In the genomic region with DNA sequence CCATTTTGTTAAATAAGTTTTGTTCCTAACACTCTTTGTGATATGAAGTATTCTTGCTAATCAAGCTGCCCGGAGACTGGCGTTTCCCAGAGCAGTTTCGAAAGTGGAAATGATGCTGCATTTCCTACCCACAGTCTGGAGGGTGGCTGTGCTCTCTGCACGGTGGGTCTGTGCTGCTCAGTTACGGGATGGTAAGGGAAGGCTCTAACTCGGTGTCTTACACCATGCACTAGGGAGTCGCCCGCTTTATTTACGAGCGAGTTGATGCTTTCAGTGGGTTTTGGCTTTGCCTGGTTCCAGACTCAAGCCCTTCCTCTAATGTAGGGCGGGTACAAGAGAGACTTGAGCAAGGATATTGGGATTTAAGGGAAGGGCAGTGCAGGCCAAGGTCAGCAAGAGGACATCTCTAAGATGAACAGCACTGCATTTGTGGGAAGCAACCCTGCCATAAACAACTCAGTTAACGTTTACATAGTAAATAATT, we compare ENCODE assay signal across 15 cellular contexts.
DNase-seq lines count a peak whose midpoint lies in the region; ATAC-seq and TF ChIP-seq lines count a peak whose summit lies in the region.
"Had no signal": no experiment of that assay in that cellular context is flagged by ENCODE, and none has a peak within 500 bp of the region (broad histone marks: within the 10 kb centered on the region; RNA-seq: fewer than 3 reads in every experiment).

No MANE protein-coding gene starts in this region.

- H3K9me3 Mint-ChIP-seq in H9 = no peaks in the 10 kb centered on the region
- H3K9me3 Mint-ChIP-seq: activated CD4-positive, alpha-beta T cell treated with anti-CD3 and anti-CD28 coated beads, Interleukin-2, amount 10 ng/mL, durations not matched to agents 24 days and 14 days had no signal

- no peaks in the 10 kb centered on the region for H3K9me2 ChIP-seq in SK-N-SH
- no peaks in the 10 kb centered on the region for H3K9me2 ChIP-seq in hepatocyte (replicated peaks; ENCODE audit: insufficient read depth)

- no peak overlapping the region for H4K5ac ChIP-seq in H9 (ENCODE audit: insufficient read length, low read depth, low read length)

- H3K4me3 ChIP-seq in SK-N-SH (ENCODE audit: low read depth in 2 of 2, low read length in 1 of 2) = no peak overlapping the region
- H3K4me3 ChIP-seq in hepatocyte = no peak overlapping the region
- no peak overlapping the region for H3K4me3 ChIP-seq in smooth muscle cell
- H3K4me3 ChIP-seq: right atrium auricular region, SK-N-MC had no signal

- no peaks in the 10 kb centered on the region for H3K27me3 Mint-ChIP-seq in H9 (ENCODE audit: low read depth)
- H3K27me3 Mint-ChIP-seq: activated CD4-positive, alpha-beta T cell treated with anti-CD3 and anti-CD28 coated beads, Interleukin-2, amount 10 ng/mL, durations not matched to agents 24 days and 14 days had no signal

- H3K4me2 ChIP-seq in H9 (ENCODE audit: insufficient read depth, insufficient read length, low read length) (no peak overlapping the region), SK-N-SH (peak overlapping the region; percentile 64), hepatocyte (no peak overlapping the region), smooth muscle cell (no peak overlapping the region)

- no peak for TF ChIP-seq EP300 in SK-N-SH (IDR thresholded peaks at IDR 0.05; ENCODE audit: borderline replicate concordance in 1 of 2, low read depth in 1 of 2, low read length in 1 of 2)

- H3T11ph ChIP-seq in H9 (ENCODE audit: low read length) = no peak overlapping the region

- no peak overlapping the region for H3K23ac ChIP-seq in H9 (ENCODE audit: insufficient read length, low read depth, low read length)

- H3K27ac ChIP-seq in H9 (ENCODE audit: insufficient read length, low read depth, low read length) = no peak overlapping the region
- H3K27ac ChIP-seq in SK-N-SH (ENCODE audit: low read depth in 2 of 2, low read length in 1 of 2) = peak overlapping the region; percentile 72 to 98
- H3K27ac ChIP-seq in hepatocyte = peak overlapping the region; percentile 74
- peak overlapping the region; percentile 85 for H3K27ac ChIP-seq in smooth muscle cell (ENCODE audit: low read depth)
- H3K27ac ChIP-seq: SK-N-MC had no signal

- H3K36me3 ChIP-seq in SK-N-SH (replicated peaks in 1 of 2; ENCODE audit: control insufficient read depth in 1 of 2, insufficient read depth in 2 of 2, low read length in 1 of 2) (peaks cover 0 to 16% of the 10 kb centered on the region in 2 experiments), hepatocyte (replicated peaks; ENCODE audit: insufficient read depth, low read depth) (no peaks in the 10 kb centered on the region), smooth muscle cell (ENCODE audit: low read depth) (no peaks in the 10 kb centered on the region)
- H3K36me3 ChIP-seq: right atrium auricular region had no signal

- H3F3A ChIP-seq in SK-N-SH (replicated peaks; ENCODE audit: insufficient read depth) (peaks cover 55% of the 10 kb centered on the region), smooth muscle cell (ENCODE audit: low read depth) (peaks cover 7% of the 10 kb centered on the region)

- TF ChIP-seq CTCF in H9 (conservative IDR thresholded peaks at IDR 0.05) = no peak
- no peak for TF ChIP-seq CTCF in SK-N-SH (IDR thresholded peaks at IDR 0.05)
- no peak for TF ChIP-seq CTCF in hepatocyte (IDR thresholded peaks at IDR 0.05; ENCODE audit: poor library complexity)
- TF ChIP-seq CTCF in smooth muscle cell (IDR thresholded peaks at IDR 0.05; ENCODE audit: borderline replicate concordance, insufficient read depth, poor library complexity, severe bottlenecking) = no peak

- peak overlapping the region in 2 of 3 experiments; percentile 79 to 92; a peak in 4 of 7 replicates for H3K27ac Mint-ChIP-seq in H9
- H3K27ac Mint-ChIP-seq: activated CD4-positive, alpha-beta T cell treated with anti-CD3 and anti-CD28 coated beads, Interleukin-2, amount 10 ng/mL, durations not matched to agents 24 days and 14 days had no signal

- H3K4me1 ChIP-seq in H9 (ENCODE audit: insufficient read depth, low read length) = no peaks in the 10 kb centered on the region
- H3K4me1 ChIP-seq in SK-N-SH (ENCODE audit: control insufficient read depth in 1 of 2, insufficient read depth in 2 of 2, low read depth in 1 of 2, low read length in 1 of 2) = peaks cover 23 to 45% of the 10 kb centered on the region in 2 experiments
- H3K4me1 ChIP-seq in hepatocyte (ENCODE audit: insufficient read depth) = peaks cover 21% of the 10 kb centered on the region
- peaks cover 6% of the 10 kb centered on the region for H3K4me1 ChIP-seq in smooth muscle cell (ENCODE audit: low read depth)

- no peaks in the 10 kb centered on the region for H3K27me3 ChIP-seq in H9 (ENCODE audit: insufficient read depth, low read length)
- H3K27me3 ChIP-seq in SK-N-SH (ENCODE audit: insufficient read depth) = no peaks in the 10 kb centered on the region
- no peaks in the 10 kb centered on the region for H3K27me3 ChIP-seq in hepatocyte
- H3K27me3 ChIP-seq in smooth muscle cell (ENCODE audit: low read depth) = no peaks in the 10 kb centered on the region
- H3K27me3 ChIP-seq: right atrium auricular region had no signal

- H4K20me1 ChIP-seq in H9 (ENCODE audit: control insufficient read depth, insufficient read depth, insufficient read length) (no peaks in the 10 kb centered on the region), SK-N-SH (ENCODE audit: insufficient read depth) (no peaks in the 10 kb centered on the region), hepatocyte (ENCODE audit: insufficient read depth, poor library complexity, severe bottlenecking) (no peaks in the 10 kb centered on the region), smooth muscle cell (ENCODE audit: low read depth) (no peaks in the 10 kb centered on the region)

- no peak overlapping the region for H2BK12ac ChIP-seq in H9 (ENCODE audit: insufficient read length, low read depth, low read length)

- H2BK15ac ChIP-seq in H9 (ENCODE audit: low read depth, low read length) = no peak overlapping the region

- CTCF ChIA-PET in SK-N-SH (lab: Yijun Ruan, JAX) = interaction anchor here (2.7 kb wide), 1 partner anchor 264 kb away, joined by 16 read pairs; no protein-coding TSS in a partner anchor

- no peak overlapping the region for H3K9ac ChIP-seq in H9 (ENCODE audit: extremely low read depth, insufficient read length, low read length)
- H3K9ac ChIP-seq in SK-N-SH = peak overlapping the region; percentile 61
- H3K9ac ChIP-seq in smooth muscle cell (ENCODE audit: low read depth) = no peak overlapping the region

- no peak overlapping the region for H4K8ac ChIP-seq in H9 (replicated peaks; ENCODE audit: insufficient read length, low read depth, low read length)

- H3K36me3 Mint-ChIP-seq in H9 (ENCODE audit: insufficient read depth in 1 of 3, low read depth in 3 of 3) = peaks cover 6 to 19% (median 8%) of the 10 kb centered on the region in 3 experiments; a peak in 6 of 7 replicates

- POLR2A ChIA-PET in SK-N-SH (lab: Yijun Ruan, JAX) = no interaction called here

- H3K4me1 Mint-ChIP-seq in H9 = peaks cover 2 to 7% of the 10 kb centered on the region in 2 experiments; a peak in 3 of 4 replicates
- H3K4me1 Mint-ChIP-seq: activated CD4-positive, alpha-beta T cell treated with anti-CD3 and anti-CD28 coated beads, Interleukin-2, amount 10 ng/mL, durations not matched to agents 24 days and 14 days had no signal

- H3K79me2 ChIP-seq in H9 (ENCODE audit: insufficient read depth, low read length) (no peaks in the 10 kb centered on the region), SK-N-SH (ENCODE audit: insufficient read depth) (peaks cover 26% of the 10 kb centered on the region; the same call in 1 of the 2 replicates), hepatocyte (no peaks in the 10 kb centered on the region), smooth muscle cell (ENCODE audit: low read depth) (no peaks in the 10 kb centered on the region)

- no peak overlapping the region for H2BK5ac ChIP-seq in H9 (ENCODE audit: insufficient read length, low read length)

- no peak overlapping the region for H3K4ac ChIP-seq in H9 (ENCODE audit: low read depth, low read length)

- no peak overlapping the region for H2AK5ac ChIP-seq in H9 (ENCODE audit: insufficient read length, low read length)

- H2BK120ac ChIP-seq in H9 (ENCODE audit: low read depth, low read length, poor library complexity, severe bottlenecking) = no peak overlapping the region

- no peak overlapping the region for H3K14ac ChIP-seq in H9 (ENCODE audit: insufficient read depth, low read length)

- TF ChIP-seq RAD21 in SK-N-SH (IDR thresholded peaks at IDR 0.05; ENCODE audit: low read length) = no peak

- H4K91ac ChIP-seq in H9 (ENCODE audit: insufficient read length, low read depth, low read length) = no peak overlapping the region

- no peaks in the 10 kb centered on the region for H3K79me1 ChIP-seq in H9 (ENCODE audit: insufficient read depth, low read depth, low read length, poor library complexity, severe bottlenecking)

- no peak overlapping the region for H3K18ac ChIP-seq in H9 (ENCODE audit: insufficient read length, low read depth, low read length)

- whole genome bisulfite sequencing in H9 (ENCODE audit: extremely low coverage, insufficient read length, low lambda C conversion rate) = no CpG with 5 or more reads among the region's 12 CpGs
- WGBS in SK-N-SH (ENCODE audit: low lambda C conversion rate) = 75% methylated on average over 12 of the region's 12 CpGs
- 73% methylated on average over 12 of the region's 12 CpGs for WGBS in hepatocyte (ENCODE audit: low lambda C conversion rate, missing lambda C conversion rate)
- 79% methylated on average over 12 of the region's 12 CpGs for WGBS in smooth muscle cell (ENCODE audit: low lambda C conversion rate)

- no peak overlapping the region for H2BK20ac ChIP-seq in H9 (ENCODE audit: low read depth, low read length, poor library complexity, severe bottlenecking)

- H3K9me3 ChIP-seq in H9 (ENCODE audit: control insufficient read depth, low read depth, low read length) (no peaks in the 10 kb centered on the region), SK-N-SH (no peaks in the 10 kb centered on the region), hepatocyte (ENCODE audit: low read depth) (no peaks in the 10 kb centered on the region), smooth muscle cell (replicated peaks; ENCODE audit: low read depth) (no peaks in the 10 kb centered on the region)
- H3K9me3 ChIP-seq: right atrium auricular region had no signal

- no peak overlapping the region for H3K56ac ChIP-seq in H9 (ENCODE audit: insufficient read length, low read depth, low read length)

- H2AFZ ChIP-seq in H9 (ENCODE audit: low read length) (no peak overlapping the region), SK-N-SH (ENCODE audit: low read depth) (no peak overlapping the region), hepatocyte (no peak overlapping the region), smooth muscle cell (ENCODE audit: low read depth) (no peak overlapping the region)

- DNase-seq in H9 = no peak
- DNase-seq in SK-N-SH = no peak
- no peak for DNase-seq in hepatocyte (ENCODE audit: low spot score)
- no peak for DNase-seq in smooth muscle cell (lab: John Stamatoyannopoulos, UW; ENCODE audit: unreplicated experiment)
- DNase-seq in activated CD4-positive, alpha-beta T cell treated with anti-CD3 and anti-CD28 coated beads, Interleukin-2, amount 50 U/mL, for 4 hours = no peak
- DNase-seq in activated CD4-positive, alpha-beta T cell treated with anti-CD3 and anti-CD28 coated beads for 4 hours = no peak
- no peak for DNase-seq in SHP77 treated with DMSO at 0.1 percent for 48 hours (lab: John Stamatoyannopoulos, UW)
- DNase-seq: activated CD4-positive, alpha-beta T cell treated with anti-CD3 and anti-CD28 coated beads, Interleukin-2, amount 10 ng/mL, durations not matched to agents 24 days and 14 days; activated naive CD4-positive, alpha-beta T cell treated with Interleukin-2 at 50 U/mL for 16 hours; cortex of kidney; midbrain; NCI-H446 treated with DMSO at 0.1 percent for 48 hours had no signal

- no peak for ATAC-seq in HG03097 (IDR thresholded peaks at IDR 0.05; ENCODE audit: low FRiP score, unreplicated experiment)

- no peak overlapping the region for H3K4me3 Mint-ChIP-seq in H9
- H3K4me3 Mint-ChIP-seq: activated CD4-positive, alpha-beta T cell treated with anti-CD3 and anti-CD28 coated beads, Interleukin-2, amount 10 ng/mL, durations not matched to agents 24 days and 14 days had no signal

- no peaks in the 10 kb centered on the region for H3K23me2 ChIP-seq in H9 (ENCODE audit: insufficient read length, low read depth, low read length, poor library complexity, severe bottlenecking)
